16 cellular contexts compared by ENCODE assay signal in genomic region chr18:30915336-30915988, GRCh38.
DNase-seq lines count a peak whose midpoint lies in the region; ATAC-seq, FAIRE-seq and TF ChIP-seq lines count a peak whose summit lies in the region.
"Had no signal": no experiment of that assay in that cellular context is flagged by ENCODE, and none has a peak within 500 bp of the region (broad histone marks: within the 10 kb centered on the region; RNA-seq: fewer than 3 reads in every experiment).

No MANE protein-coding gene starts in this region.

- H3K4me3 ChIP-seq in esophagus muscularis mucosa (no peak overlapping the region), esophagus squamous epithelium (no peak overlapping the region)
- H3K4me3 ChIP-seq: HAP-1, SJCRH30 had no signal

- FAIRE-seq in D721Med (lab: Jason Lieb, UNC) (peak; percentile 32), RCC 7860 (lab: Jason Lieb, UNC) (peak; percentile 22)

- WGBS in esophagus muscularis mucosa: 79% methylated on average over 4 of the region's 4 CpGs
- WGBS in esophagus squamous epithelium, 2 donors: 64 to 65% methylated on average over 4 of the region's 4 CpGs

- no peak for DNase-seq in D721Med (ENCODE audit: insufficient read length, low spot score)
- DNase-seq in RCC 7860 (ENCODE audit: low spot score): no peak
- DNase-seq in renal cortical epithelial cell (ENCODE audit: low read depth): peak; percentile 4
- DNase-seq in esophagus muscularis mucosa (ENCODE audit: extremely low spot score): no peak
- DNase-seq in esophagus squamous epithelium (lab: John Stamatoyannopoulos, UW): no peak
- no peak for DNase-seq in iPS-NIHi7 (ENCODE audit: extremely low spot score)
- DNase-seq: CD4-positive, CD25-positive, alpha-beta regulatory T cell; COR-L47; KBM-7; MV-4-11; NCI-H1436; NCI-H1930; SJCRH30; T-helper 17 cell had no signal

- no peaks in the 10 kb centered on the region for H3K4me1 ChIP-seq in esophagus muscularis mucosa
- H3K4me1 ChIP-seq in esophagus squamous epithelium: no peaks in the 10 kb centered on the region
- H3K4me1 ChIP-seq: HAP-1, SJCRH30 had no signal

- intact Hi-C loops in esophagus muscularis mucosa (cut with DNase I): no loop called here
- intact Hi-C loops in esophagus squamous epithelium (cut with DNase I): no loop called here

- H3K27me3 ChIP-seq in esophagus muscularis mucosa (no peaks in the 10 kb centered on the region), esophagus squamous epithelium (no peaks in the 10 kb centered on the region)
- H3K27me3 ChIP-seq: SJCRH30 had no signal

- no peak for TF ChIP-seq EP300 in esophagus muscularis mucosa (IDR thresholded peaks at IDR 0.05)

- H3K36me3 ChIP-seq in esophagus muscularis mucosa (no peaks in the 10 kb centered on the region), esophagus squamous epithelium (no peaks in the 10 kb centered on the region)
- H3K36me3 ChIP-seq: HAP-1, SJCRH30 had no signal

- no peak overlapping the region for H3K27ac ChIP-seq in esophagus muscularis mucosa (replicated peaks in 1 of 4)
- no peak overlapping the region for H3K27ac ChIP-seq in esophagus squamous epithelium
- H3K27ac ChIP-seq: SJCRH30 had no signal

- ATAC-seq in GM19463 (IDR thresholded peaks at IDR 0.05; ENCODE audit: unreplicated experiment): peak; percentile 63
- ATAC-seq: T-helper 17 cell had no signal

- no peaks in the 10 kb centered on the region for H3K9me3 ChIP-seq in esophagus muscularis mucosa
- no peaks in the 10 kb centered on the region for H3K9me3 ChIP-seq in esophagus squamous epithelium
- H3K9me3 ChIP-seq: HAP-1, SJCRH30 had no signal

- TF ChIP-seq CTCF in D721Med (IDR thresholded peaks at IDR 0.05; ENCODE audit: insufficient read depth, missing control alignments): no peak
- no peak for TF ChIP-seq CTCF in esophagus muscularis mucosa (IDR thresholded peaks at IDR 0.05)
- no peak for TF ChIP-seq CTCF in esophagus squamous epithelium (IDR thresholded peaks at IDR 0.05)

- TF ChIP-seq POLR2A in esophagus muscularis mucosa (IDR thresholded peaks at IDR 0.05; ENCODE audit: low read depth) (no peak), esophagus squamous epithelium (IDR thresholded peaks at IDR 0.05) (no peak)
